Comparison of ENCODE assay signal across 35 cellular contexts in genomic region chr2:172634477-172634876, GRCh38.
"Had no signal": no experiment of that assay in that cellular context is flagged by ENCODE, and none has a peak within 500 bp of the region (broad histone marks: within the 10 kb centered on the region; RNA-seq: fewer than 3 reads in every experiment).

No MANE protein-coding gene starts in this region.

- H3K27me3 ChIP-seq: MG63 had no signal

- H3K27ac ChIP-seq: KMS-11 had no signal

- H3K9me3 ChIP-seq: MG63 had no signal

- H3K36me3 ChIP-seq: MG63 had no signal

- DNase-seq: Karpas-422, Kasumi-1, KG1, MG63, MM.1S, MV-4-11, NCI-H1048, NCI-H1092, NCI-H1092 treated with DMSO at 0.1 percent for 48 hours, NCI-H1105, NCI-H1105 treated with DMSO at 0.1 percent for 48 hours, NCI-H1417, NCI-H1417 treated with DMSO at 0.1 percent for 48 hours, NCI-H1436, NCI-H1436 treated with DMSO at 0.1 percent for 48 hours, NCI-H146, NCI-H1694, NCI-H1694 treated with DMSO at 0.1 percent for 48 hours, NCI-H187, NCI-H187 treated with DMSO at 0.1 percent for 48 hours, NCI-H1930, NCI-H2029, NCI-H2029 treated with DMSO at 0.1 percent for 48 hours, NCI-H2081, NCI-H2081 treated with DMSO at 0.1 percent for 48 hours, NCI-H2107, NCI-H2171, NCI-H2171 treated with DMSO at 0.1 percent for 48 hours, NCI-H2227 treated with DMSO at 0.1 percent for 48 hours, NCI-H226, NCI-H345, NCI-H446, NCI-H446 treated with DMSO at 0.1 percent for 48 hours, NCI-H510A had no signal

- H3K4me3 ChIP-seq: MG63 had no signal

- H3K9ac ChIP-seq: KMS-11 had no signal

- H3K4me2 ChIP-seq: KMS-11 had no signal
